Comparison of ENCODE assay signal across 15 cellular contexts in genomic region chr18:35242426-35242825, GRCh38. TPM values are rescaled to one million over a fixed set of nuclear protein-coding genes. Genes with fewer than 3 reads are reported as not detected.
A peak's percentile ranks its signal among the peaks of the same experiment; 100 is the strongest.
DNase-seq lines count a peak whose midpoint lies in the region; ATAC-seq lines count a peak whose summit lies in the region.
"Had no signal": no experiment of that assay in that cellular context is flagged by ENCODE, and none has a peak within 500 bp of the region (broad histone marks: within the 10 kb centered on the region; RNA-seq: fewer than 3 reads in every experiment).

No MANE protein-coding gene starts in this region.

- peaks cover 2 to 25% (median 20%) of the 10 kb centered on the region in 5 donors for H3K4me1 ChIP-seq in subcutaneous abdominal adipose tissue (ENCODE audit: control insufficient read depth in 5 of 5, insufficient read depth in 5 of 5, low read length in 5 of 5)
- H3K4me1 ChIP-seq: A549 had no signal

- peak overlapping the region; percentile 93 for H3K4me3 Mint-ChIP-seq in activated T-cell treated with anti-CD3 and anti-CD28 coated beads, Interleukin-2, amount 50 U/mL, for 24 hours
- H3K4me3 Mint-ChIP-seq in activated T-helper 1 cell treated with anti-CD3 and anti-CD28 coated beads, Interleukin-12 subunit alpha, Interleukin-12 subunit beta, Interleukin-2, Interleukin-4 antibody, amounts not matched to agents 30 ng/mL and 10 ng/mL and 1 ng/mL, durations not matched to agents 14 hours and 24 hours and 36 hours, result peak overlapping the region; percentile 97
- no peak overlapping the region for H3K4me3 Mint-ChIP-seq in memory B cell

- peaks cover 40% of the 10 kb centered on the region for H3K4me1 Mint-ChIP-seq in activated T-cell treated with anti-CD3 and anti-CD28 coated beads, Interleukin-2, amount 50 U/mL, for 24 hours (ENCODE audit: low read depth)
- H3K4me1 Mint-ChIP-seq in activated T-helper 1 cell treated with anti-CD3 and anti-CD28 coated beads, Interleukin-12 subunit alpha, Interleukin-12 subunit beta, Interleukin-2, Interleukin-4 antibody, amounts not matched to agents 30 ng/mL and 10 ng/mL and 1 ng/mL, durations not matched to agents 14 hours and 24 hours and 36 hours (ENCODE audit: low read depth), result peaks cover 12% of the 10 kb centered on the region
- H3K4me1 Mint-ChIP-seq in memory B cell, result peaks cover 8% of the 10 kb centered on the region

- DNase-seq in activated T-cell treated with anti-CD3 and anti-CD28 coated beads, Interleukin-2, amount 50 U/mL, for 24 hours, result no peak
- no peak for DNase-seq in activated T-cell treated with anti-CD3 and anti-CD28 coated beads, Interleukin-2, amount 50 U/mL, for 48 hours
- DNase-seq in activated T-helper 1 cell treated with anti-CD3 and anti-CD28 coated beads, Interleukin-12 subunit alpha, Interleukin-12 subunit beta, Interleukin-2, Interleukin-4 antibody, amounts not matched to agents 30 ng/mL and 10 ng/mL and 1 ng/mL, durations not matched to agents 14 hours and 24 hours and 36 hours (ENCODE audit: low spot score), result no peak
- no peak for DNase-seq in memory B cell (ENCODE audit: low spot score in 2 of 2)
- no peak for DNase-seq in hippocampal formation (lab: John Stamatoyannopoulos, UW)
- DNase-seq: activated CD4-positive, alpha-beta T cell treated with anti-CD3 and anti-CD28 coated beads for 4 hours; activated naive CD4-positive, alpha-beta T cell treated with Interleukin-2 at 50 U/mL for 16 hours; MG63; NCI-H226; OCI-M1; tibial artery had no signal

- peaks cover 0 to 3% (median 0%) of the 10 kb centered on the region in 5 donors for H3K9me3 ChIP-seq in subcutaneous abdominal adipose tissue (ENCODE audit: control insufficient read depth in 5 of 5, low read length in 5 of 5)
- H3K9me3 ChIP-seq: tibial artery had no signal

- peaks cover 35 to 47% (median 38%) of the 10 kb centered on the region in 5 donors for H3K36me3 ChIP-seq in subcutaneous abdominal adipose tissue (ENCODE audit: control insufficient read depth in 5 of 5, insufficient read depth in 5 of 5, low read length in 5 of 5)

- H3K27ac ChIP-seq in subcutaneous abdominal adipose tissue (ENCODE audit: low read depth, low read length), result peak overlapping the region; percentile 93
- H3K27ac ChIP-seq: A549 had no signal

- no peaks in the 10 kb centered on the region for H3K27me3 ChIP-seq in subcutaneous abdominal adipose tissue (ENCODE audit: control insufficient read depth in 5 of 5, insufficient read depth in 4 of 5, low read length in 5 of 5)
- H3K27me3 ChIP-seq: MG63, tibial artery had no signal

- no peak overlapping the region for H3K27ac Mint-ChIP-seq in activated T-cell treated with anti-CD3 and anti-CD28 coated beads, Interleukin-2, amount 50 U/mL, for 24 hours
- no peak overlapping the region for H3K27ac Mint-ChIP-seq in activated T-helper 1 cell treated with anti-CD3 and anti-CD28 coated beads, Interleukin-12 subunit alpha, Interleukin-12 subunit beta, Interleukin-2, Interleukin-4 antibody, amounts not matched to agents 30 ng/mL and 10 ng/mL and 1 ng/mL, durations not matched to agents 14 hours and 24 hours and 36 hours
- H3K27ac Mint-ChIP-seq in memory B cell, result peak overlapping the region; percentile 19

- H3K36me3 Mint-ChIP-seq in activated T-cell treated with anti-CD3 and anti-CD28 coated beads, Interleukin-2, amount 50 U/mL, for 24 hours (ENCODE audit: low read depth), result peaks cover 68% of the 10 kb centered on the region
- peaks cover 52% of the 10 kb centered on the region for H3K36me3 Mint-ChIP-seq in activated T-helper 1 cell treated with anti-CD3 and anti-CD28 coated beads, Interleukin-12 subunit alpha, Interleukin-12 subunit beta, Interleukin-2, Interleukin-4 antibody, amounts not matched to agents 30 ng/mL and 10 ng/mL and 1 ng/mL, durations not matched to agents 14 hours and 24 hours and 36 hours (ENCODE audit: low read depth)
- H3K36me3 Mint-ChIP-seq in memory B cell, result peaks cover 43% of the 10 kb centered on the region

- no peak for ATAC-seq in memory B cell (ENCODE audit: low read depth)
- no peak for ATAC-seq in GM19351 (IDR thresholded peaks at IDR 0.05; ENCODE audit: unreplicated experiment)
- no peak for ATAC-seq in HG03045 (IDR thresholded peaks at IDR 0.05; ENCODE audit: unreplicated experiment)
- ATAC-seq: A549 had no signal

- H3K9me3 Mint-ChIP-seq in activated T-cell treated with anti-CD3 and anti-CD28 coated beads, Interleukin-2, amount 50 U/mL, for 24 hours, result peaks cover 31% of the 10 kb centered on the region
- H3K9me3 Mint-ChIP-seq in activated T-helper 1 cell treated with anti-CD3 and anti-CD28 coated beads, Interleukin-12 subunit alpha, Interleukin-12 subunit beta, Interleukin-2, Interleukin-4 antibody, amounts not matched to agents 30 ng/mL and 10 ng/mL and 1 ng/mL, durations not matched to agents 14 hours and 24 hours and 36 hours, result peaks cover 41% of the 10 kb centered on the region
- peaks cover 18% of the 10 kb centered on the region for H3K9me3 Mint-ChIP-seq in memory B cell

- H3K4me3 ChIP-seq in subcutaneous abdominal adipose tissue (ENCODE audit: low read depth in 1 of 5, low read length in 5 of 5), result no peak overlapping the region

- no peaks in the 10 kb centered on the region for H3K27me3 Mint-ChIP-seq in activated T-cell treated with anti-CD3 and anti-CD28 coated beads, Interleukin-2, amount 50 U/mL, for 24 hours
- H3K27me3 Mint-ChIP-seq in activated T-helper 1 cell treated with anti-CD3 and anti-CD28 coated beads, Interleukin-12 subunit alpha, Interleukin-12 subunit beta, Interleukin-2, Interleukin-4 antibody, amounts not matched to agents 30 ng/mL and 10 ng/mL and 1 ng/mL, durations not matched to agents 14 hours and 24 hours and 36 hours (ENCODE audit: insufficient read depth), result no peaks in the 10 kb centered on the region
- H3K27me3 Mint-ChIP-seq in memory B cell, result no peaks in the 10 kb centered on the region

- intact Hi-C loops in activated T-helper 1 cell treated with anti-CD3 and anti-CD28 coated beads, Interleukin-12 subunit alpha, Interleukin-12 subunit beta, Interleukin-2, Interleukin-4 antibody, amounts not matched to agents 30 ng/mL and 10 ng/mL and 1 ng/mL, durations not matched to agents 14 hours and 24 hours and 36 hours (cut with micrococcal nuclease), result loop anchor here (5.0 to 10.0 kb wide), 2 partner anchors 340 to 732 kb away; partner anchors contain the start of genes GALNT1 and RMP24

- peak overlapping the region in 1 of 5 donors; percentile 94 for H3K9ac ChIP-seq in subcutaneous abdominal adipose tissue (ENCODE audit: low read length in 5 of 5)

RNA-seq across cellular contexts. Expression of gene ZNF397, which starts 1.6 kb away (rescaled TPM):
- 18.8 and 21.0 TPM in 2 replicates for total RNA-seq in activated T-helper 1 cell treated with anti-CD3 and anti-CD28 coated beads, Interleukin-12 subunit alpha, Interleukin-12 subunit beta, Interleukin-2, Interleukin-4 antibody, amounts not matched to agents 30 ng/mL and 10 ng/mL and 1 ng/mL, durations not matched to agents 14 hours and 24 hours and 36 hours

RNA-seq across cellular contexts. Expression of gene ZSCAN30, which starts 47.6 kb away (rescaled TPM):
- 10.2 and 11.0 TPM in 2 replicates for total RNA-seq in activated T-helper 1 cell treated with anti-CD3 and anti-CD28 coated beads, Interleukin-12 subunit alpha, Interleukin-12 subunit beta, Interleukin-2, Interleukin-4 antibody, amounts not matched to agents 30 ng/mL and 10 ng/mL and 1 ng/mL, durations not matched to agents 14 hours and 24 hours and 36 hours
